Comparison of ENCODE assay signal across 8 cellular contexts in the genomic region with DNA sequence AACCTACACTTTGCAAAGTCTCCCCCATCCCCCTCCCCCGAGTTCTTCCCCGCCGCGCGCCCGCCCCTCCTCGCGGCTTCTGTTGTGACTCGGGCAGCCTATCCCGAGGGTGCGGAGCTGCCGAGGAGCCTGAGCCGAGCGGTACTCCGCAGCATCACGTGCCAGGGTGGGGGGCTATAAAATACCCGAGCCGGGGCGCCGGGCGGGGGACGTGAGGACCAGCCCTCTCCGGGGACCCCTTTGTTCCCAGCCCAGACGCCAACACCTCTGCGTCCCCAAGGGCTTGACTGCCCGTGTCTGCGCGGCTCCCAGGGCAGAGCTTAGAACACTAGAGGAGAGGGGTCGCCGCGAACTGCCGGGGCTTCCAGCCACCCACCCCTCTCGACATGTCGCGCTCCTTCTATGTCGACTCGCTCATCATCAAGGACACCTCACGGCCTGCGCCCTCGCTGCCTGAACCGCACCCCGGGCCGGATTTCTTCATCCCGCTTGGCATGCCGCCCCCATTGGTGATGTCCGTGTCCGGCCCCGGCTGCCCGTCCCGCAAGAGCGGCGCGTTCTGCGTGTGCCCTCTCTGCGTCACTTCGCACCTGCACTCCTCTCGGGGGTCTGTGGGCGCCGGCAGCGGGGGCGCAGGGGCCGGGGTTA. TPM values are rescaled to one million over a fixed set of nuclear protein-coding genes. Genes with fewer than 3 reads are reported as not detected.
A peak's percentile ranks its signal among the peaks of the same experiment; 100 is the strongest.
DNase-seq lines count a peak whose midpoint lies in the region; ATAC-seq, FAIRE-seq and TF ChIP-seq lines count a peak whose summit lies in the region.

GSX2 (plus strand) TSS at position 205 of the 648 bp plus-strand sequence; CDS start at position 387, 182 bp downstream.

- no peak within 1 kb of the TSS for H2AK5ac ChIP-seq in H1 (ENCODE audit: low read depth, low read length)

- no peak within 1 kb of the TSS; the same call in 1 of the 2 replicates for H2BK5ac ChIP-seq in H1 (ENCODE audit: low read depth, low read length)

- no peak within 1 kb of the TSS for H3K27ac Mint-ChIP-seq in CD4-positive, CD25-positive, alpha-beta regulatory T cell
- no peak within 1 kb of the TSS for H3K27ac Mint-ChIP-seq in neural crest cell (ENCODE audit: unreplicated experiment)

- no peaks in the 10 kb centered on the region for H3K79me1 ChIP-seq in H1 (ENCODE audit: low read depth, low read length)

- peak within 1 kb of the TSS; percentile 53; the same call in 1 of the 2 replicates for H2BK12ac ChIP-seq in H1 (ENCODE audit: low read depth, low read length)

- no peak within 1 kb of the TSS for H4K91ac ChIP-seq in H1 (replicated peaks; ENCODE audit: insufficient read length, low read length)

- TF ChIP-seq CTCF in H1 (IDR thresholded peaks at IDR 0.05; ENCODE audit: control extremely low read depth in 1 of 3, insufficient read depth in 1 of 3, low read depth in 1 of 3, low read length in 3 of 3) (no peak), neural crest cell (conservative IDR thresholded peaks at IDR 0.05) (no peak)

- H3K4me2 ChIP-seq in H1 (ENCODE audit: insufficient read depth in 1 of 2, low read depth in 2 of 2, low read length in 2 of 2): peak within 1 kb of the TSS; percentile 58 to 79

- H3K4me1 Mint-ChIP-seq in CD4-positive, CD25-positive, alpha-beta regulatory T cell: peaks cover 4 to 50% (median 29%) of the 10 kb centered on the region in 4 donors
- peaks cover 53% of the 10 kb centered on the region for H3K4me1 Mint-ChIP-seq in neural crest cell

- H3K36me3 Mint-ChIP-seq in CD4-positive, CD25-positive, alpha-beta regulatory T cell: no peaks in the 10 kb centered on the region
- H3K36me3 Mint-ChIP-seq in neural crest cell (ENCODE audit: low read depth): no peaks in the 10 kb centered on the region

- 0 out of 2 replicates have a peak within 1 kb of the TSS, but pooled peaks have one; percentile 17 for H2AFZ ChIP-seq in H1 (ENCODE audit: low read length)

- TF ChIP-seq RAD21 in H1 (IDR thresholded peaks at IDR 0.05 in 1 of 2, conservative IDR thresholded peaks at IDR 0.05 in 1 of 2; ENCODE audit: low read depth in 2 of 2, low read length in 2 of 2): no peak

- H3K9me3 Mint-ChIP-seq in CD4-positive, CD25-positive, alpha-beta regulatory T cell: peaks cover 0 to 1% (median 0%) of the 10 kb centered on the region in 7 donors
- H3K9me3 Mint-ChIP-seq in neural crest cell: no peaks in the 10 kb centered on the region

- peaks cover 30% of the 10 kb centered on the region for H3K4me1 ChIP-seq in CD4-positive, CD25-positive, alpha-beta regulatory T cell (ENCODE audit: control insufficient read depth, insufficient read depth, low read length, poor library complexity, severe bottlenecking)
- H3K4me1 ChIP-seq in H1 (replicated peaks in 1 of 4; ENCODE audit: control insufficient read depth in 3 of 4, insufficient read depth in 4 of 4, low read length in 3 of 4): peaks cover 23 to 67% (median 30%) of the 10 kb centered on the region in 4 experiments

- H3K23me2 ChIP-seq in H1 (ENCODE audit: low read depth, low read length): peaks cover 5% of the 10 kb centered on the region; the same call in 1 of the 2 replicates

- H3K79me2 ChIP-seq in H1 (ENCODE audit: control insufficient read depth in 1 of 2, insufficient read depth in 2 of 2, low read length in 2 of 2): no peaks in the 10 kb centered on the region

- H3K9ac ChIP-seq in H1 (replicated peaks in 1 of 4; ENCODE audit: extremely low read depth in 1 of 4, low read depth in 3 of 4, low read length in 3 of 4): no peak within 1 kb of the TSS

- H3K27me3 Mint-ChIP-seq in CD4-positive, CD25-positive, alpha-beta regulatory T cell: peaks cover 91% of the 10 kb centered on the region
- H3K27me3 Mint-ChIP-seq in neural crest cell (ENCODE audit: low read depth): peaks cover 100% of the 10 kb centered on the region

- TF ChIP-seq EP300 in H1 (IDR thresholded peaks at IDR 0.05; ENCODE audit: borderline replicate concordance in 1 of 2, low read depth in 2 of 2, low read length in 2 of 2): no peak

- no peak within 1 kb of the TSS for H3K56ac ChIP-seq in H1 (replicated peaks; ENCODE audit: insufficient read length, low read depth, low read length)

- ATAC-seq in CD4-positive, CD25-positive, alpha-beta regulatory T cell (ENCODE audit: low read depth in 2 of 2): no peak

- H4K8ac ChIP-seq in H1 (ENCODE audit: extremely low read depth, insufficient read depth, low read length): peak within 1 kb of the TSS; percentile 51

- peak within 1 kb of the TSS; percentile 11 to 78 (median 57) for H3K4me3 Mint-ChIP-seq in CD4-positive, CD25-positive, alpha-beta regulatory T cell
- peak within 1 kb of the TSS; percentile 54 for H3K4me3 Mint-ChIP-seq in neural crest cell

- H2BK15ac ChIP-seq in H1 (ENCODE audit: low read length): peak within 1 kb of the TSS; percentile 75; the same call in 1 of the 2 replicates

- TF ChIP-seq POLR2A in H1 (IDR thresholded peaks at IDR 0.05; ENCODE audit: control extremely low read depth in 1 of 2, low read depth in 2 of 2, low read length in 2 of 2): no peak

- no peak within 1 kb of the TSS for H4K5ac ChIP-seq in H1 (ENCODE audit: insufficient read length, low read depth, low read length)

- no peak within 1 kb of the TSS for H3K4ac ChIP-seq in H1 (replicated peaks; ENCODE audit: insufficient read length, low read depth, low read length)

- H3K27ac ChIP-seq in CD4-positive, CD25-positive, alpha-beta regulatory T cell (ENCODE audit: insufficient read depth, low read length, poor library complexity, severe bottlenecking): no peak within 1 kb of the TSS
- no peak within 1 kb of the TSS for H3K27ac ChIP-seq in H1 (ENCODE audit: low read depth, low read length)

- peaks cover 68% of the 10 kb centered on the region for H3K27me3 ChIP-seq in CD4-positive, CD25-positive, alpha-beta regulatory T cell (ENCODE audit: control insufficient read depth, insufficient read depth, low read length)
- H3K27me3 ChIP-seq in MG63: peaks cover 40% of the 10 kb centered on the region
- peaks cover 86 to 100% (median 98%) of the 10 kb centered on the region in 4 experiments for H3K27me3 ChIP-seq in H1 (replicated peaks in 1 of 4; ENCODE audit: control insufficient read depth in 3 of 4, extremely low read depth in 1 of 4, insufficient read depth in 3 of 4, low read length in 3 of 4)

- no peak within 1 kb of the TSS for H3K14ac ChIP-seq in H1 (ENCODE audit: insufficient read length)

- H3K18ac ChIP-seq in H1 (ENCODE audit: extremely low read depth, low read length): no peak within 1 kb of the TSS; the same call in 1 of the 2 replicates

- 2% methylated on average over 22 of the region's 62 CpGs; no CpG with 5 or more reads in 1 of the 2 experiments for WGBS in H1 (ENCODE audit: extremely low coverage in 1 of 2, insufficient coverage in 1 of 2, insufficient read length in 1 of 2, insufficient replicate concordance in 2 of 2, low coverage in 1 of 2, low lambda C conversion rate in 2 of 2, missing lambda C conversion rate in 1 of 2), 2 experiments

- no peak within 1 kb of the TSS for H2BK120ac ChIP-seq in H1 (replicated peaks; ENCODE audit: low read depth, low read length)

- no peaks in the 10 kb centered on the region for H3K36me3 ChIP-seq in CD4-positive, CD25-positive, alpha-beta regulatory T cell (ENCODE audit: control insufficient read depth, insufficient read depth, low read length)
- H3K36me3 ChIP-seq in MG63 (no peaks in the 10 kb centered on the region), H1 (ENCODE audit: control insufficient read depth in 2 of 4, insufficient read depth in 4 of 4, low read length in 3 of 4) (peaks cover 0 to 7% (median 0%) of the 10 kb centered on the region in 4 experiments; a peak in 1 of 8 replicates)

- no peaks in the 10 kb centered on the region for H3K9me3 ChIP-seq in CD4-positive, CD25-positive, alpha-beta regulatory T cell (ENCODE audit: control insufficient read depth in 2 of 2, low read length in 2 of 2)
- H3K9me3 ChIP-seq in MG63 (no peaks in the 10 kb centered on the region), H1 (ENCODE audit: insufficient read depth in 2 of 2, low read depth in 1 of 2, low read length in 1 of 2) (no peaks in the 10 kb centered on the region)

- no peak within 1 kb of the TSS for H3K23ac ChIP-seq in H1 (ENCODE audit: insufficient read length)

- H3K4me3 ChIP-seq in CD4-positive, CD25-positive, alpha-beta regulatory T cell (ENCODE audit: low read depth, low read length): peak within 1 kb of the TSS; percentile 54
- H3K4me3 ChIP-seq in MG63: peak within 1 kb of the TSS; percentile 30
- H3K4me3 ChIP-seq in H1 (ENCODE audit: extremely low read depth in 1 of 4, insufficient read depth in 2 of 4, low read depth in 3 of 4, low read length in 4 of 4): peak within 1 kb of the TSS; percentile 8 to 56 (median 38); a peak in 7 of 8 replicates

- CTCF ChIA-PET in H1 (lab: Charles Lee; ENCODE audit: partially characterized antibody): interaction anchor here (1.2 to 2.1 kb wide), 5 partner anchors 14 to 191 kb away, joined by 3 to 9 read pairs (median 5); no protein-coding TSS in a partner anchor

- POLR2A ChIA-PET in H1 (lab: Charles Lee; ENCODE audit: partially characterized antibody): interaction anchor here (1.3 to 2.0 kb wide), 3 partner anchors 8 to 70 kb away, joined by 3 to 12 read pairs (median 4); no protein-coding TSS in a partner anchor

- no peak for FAIRE-seq in H1 (lab: Jason Lieb, UNC)

- H4K20me1 ChIP-seq in H1 (replicated peaks in 1 of 2; ENCODE audit: control insufficient read depth in 1 of 2, insufficient read depth in 2 of 2, low read length in 2 of 2): peaks cover 0 to 3% of the 10 kb centered on the region in 2 experiments

- no peak for DNase-seq in CD4-positive, CD25-positive, alpha-beta regulatory T cell
- DNase-seq in MG63 (peak; percentile 79), H1 (ENCODE audit: low read depth in 1 of 2, low spot score in 2 of 2) (peak in 1 of 2 experiments; percentile 74), neural crest cell (ENCODE audit: low read depth, low spot score) (no peak), NCI-H128 (lab: John Stamatoyannopoulos, UW; ENCODE audit: unreplicated experiment) (no peak), NCI-H187 (lab: John Stamatoyannopoulos, UW) (no peak), NCI-H2081 (lab: John Stamatoyannopoulos, UW) (no peak)
- no peak for DNase-seq in activated effector memory CD4-positive, alpha-beta T cell treated with anti-CD3 and anti-CD28 coated beads, Interleukin-2, amount 50 U/mL, for 16 hours

- no peak within 1 kb of the TSS; the same call in 1 of the 2 replicates for H2BK20ac ChIP-seq in H1 (ENCODE audit: low read length)

RNA-seq across cellular contexts. Expression of gene GSX2, which starts in this region (rescaled TPM):
- total RNA-seq in CD4-positive, CD25-positive, alpha-beta regulatory T cell: not detected
- not detected for polyA plus RNA-seq in CD4-positive, CD25-positive, alpha-beta regulatory T cell
- not detected in 2 replicates for total RNA-seq in MG63 (2014; rRNA removed; shearing (Covaris generic); ENCODE audit: low replicate concordance)
- not detected in 2 replicates for total RNA-seq in H1 (2021; fragmentation: NEBNext Ultra II Directional; extraction: Animal tissue kit (Norgen Biotek cat#: 25700))
- polyA plus RNA-seq in H1 (2011; rRNA removed): not detected in 2 replicates
- not detected for polyA plus RNA-seq in H1 (2011; cell fraction: cytosol; rRNA removed)
- polyA plus RNA-seq in H1 (2011; cell fraction: nucleus; rRNA removed): not detected
- not detected in 4 replicates for polyA plus RNA-seq in H1 (2012, experiment 1 of 2)
- polyA plus RNA-seq in H1 (2012, experiment 2 of 2): not detected
- not detected for polyA plus RNA-seq in H1 (2013, experiment 1 of 2)
- 0.09 TPM for polyA plus RNA-seq in H1 (2013, experiment 2 of 2)
- not detected in 2 replicates for polyA minus RNA-seq in H1 (2011; rRNA and poly(A)+ RNA removed)
- polyA minus RNA-seq in H1 (2011; cell fraction: cytosol; rRNA and poly(A)+ RNA removed): not detected
- not detected for polyA minus RNA-seq in H1 (2011; cell fraction: nucleus; rRNA and poly(A)+ RNA removed)
- not detected in 2 replicates for total RNA-seq in neural crest cell

Comparison
In these comparisons a context has a peak if more than half of its experiments do, and no peak if none do; other contexts are left out.
1. Peak in DNase-seq and H3K4me3 ChIP-seq in MG63; RNA of the gene not detected or under 1 TPM.